1 cellular context compared by ENCODE assay signal in the genomic region with DNA sequence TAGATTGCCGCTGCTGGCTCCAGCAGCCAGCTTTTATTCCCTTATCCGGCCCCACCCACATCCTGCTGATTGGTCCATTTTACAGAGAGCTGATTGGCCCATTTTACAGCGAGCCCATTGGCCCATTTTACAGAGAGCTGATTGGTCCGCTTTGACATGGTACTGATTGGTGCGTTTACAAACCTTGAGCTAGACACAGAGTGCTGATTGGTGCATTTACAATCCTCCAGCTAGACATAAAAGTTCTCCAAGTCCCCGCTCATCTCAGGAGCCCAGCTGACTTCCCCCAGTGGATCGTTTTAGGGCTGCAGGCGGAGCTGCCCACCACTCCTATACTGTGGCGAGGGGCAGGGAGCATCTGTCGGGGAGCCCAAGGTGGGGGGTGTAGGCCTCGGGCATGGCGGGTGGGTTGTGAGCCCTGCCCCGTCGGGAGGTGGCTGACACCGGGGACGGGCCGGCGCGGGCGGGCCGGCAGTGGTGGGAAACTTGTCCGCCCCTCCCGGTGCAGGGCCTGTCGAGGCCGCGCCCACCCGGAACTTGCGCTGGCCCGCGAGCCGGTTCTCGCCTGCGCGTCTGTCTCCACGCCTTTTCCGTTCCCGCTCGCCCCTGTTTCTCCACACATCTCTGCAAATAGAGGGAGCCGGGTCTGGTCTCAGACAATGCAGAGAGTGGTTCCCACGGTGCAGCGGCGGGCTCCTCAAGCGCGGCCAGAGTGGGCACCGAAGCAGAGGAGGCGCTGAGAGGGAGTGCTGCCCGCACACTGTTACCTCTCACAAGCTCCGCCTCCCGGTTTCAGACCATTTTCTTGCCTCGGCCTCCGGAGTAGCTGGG.
TF ChIP-seq lines count a peak whose summit lies in the region.

No MANE protein-coding gene starts in this region.

TF ChIP-seq in GM23338, 12 proteins besides CTCF, POLR2A, EP300 and RAD21:
- TF ChIP-seq, protein P1, sequence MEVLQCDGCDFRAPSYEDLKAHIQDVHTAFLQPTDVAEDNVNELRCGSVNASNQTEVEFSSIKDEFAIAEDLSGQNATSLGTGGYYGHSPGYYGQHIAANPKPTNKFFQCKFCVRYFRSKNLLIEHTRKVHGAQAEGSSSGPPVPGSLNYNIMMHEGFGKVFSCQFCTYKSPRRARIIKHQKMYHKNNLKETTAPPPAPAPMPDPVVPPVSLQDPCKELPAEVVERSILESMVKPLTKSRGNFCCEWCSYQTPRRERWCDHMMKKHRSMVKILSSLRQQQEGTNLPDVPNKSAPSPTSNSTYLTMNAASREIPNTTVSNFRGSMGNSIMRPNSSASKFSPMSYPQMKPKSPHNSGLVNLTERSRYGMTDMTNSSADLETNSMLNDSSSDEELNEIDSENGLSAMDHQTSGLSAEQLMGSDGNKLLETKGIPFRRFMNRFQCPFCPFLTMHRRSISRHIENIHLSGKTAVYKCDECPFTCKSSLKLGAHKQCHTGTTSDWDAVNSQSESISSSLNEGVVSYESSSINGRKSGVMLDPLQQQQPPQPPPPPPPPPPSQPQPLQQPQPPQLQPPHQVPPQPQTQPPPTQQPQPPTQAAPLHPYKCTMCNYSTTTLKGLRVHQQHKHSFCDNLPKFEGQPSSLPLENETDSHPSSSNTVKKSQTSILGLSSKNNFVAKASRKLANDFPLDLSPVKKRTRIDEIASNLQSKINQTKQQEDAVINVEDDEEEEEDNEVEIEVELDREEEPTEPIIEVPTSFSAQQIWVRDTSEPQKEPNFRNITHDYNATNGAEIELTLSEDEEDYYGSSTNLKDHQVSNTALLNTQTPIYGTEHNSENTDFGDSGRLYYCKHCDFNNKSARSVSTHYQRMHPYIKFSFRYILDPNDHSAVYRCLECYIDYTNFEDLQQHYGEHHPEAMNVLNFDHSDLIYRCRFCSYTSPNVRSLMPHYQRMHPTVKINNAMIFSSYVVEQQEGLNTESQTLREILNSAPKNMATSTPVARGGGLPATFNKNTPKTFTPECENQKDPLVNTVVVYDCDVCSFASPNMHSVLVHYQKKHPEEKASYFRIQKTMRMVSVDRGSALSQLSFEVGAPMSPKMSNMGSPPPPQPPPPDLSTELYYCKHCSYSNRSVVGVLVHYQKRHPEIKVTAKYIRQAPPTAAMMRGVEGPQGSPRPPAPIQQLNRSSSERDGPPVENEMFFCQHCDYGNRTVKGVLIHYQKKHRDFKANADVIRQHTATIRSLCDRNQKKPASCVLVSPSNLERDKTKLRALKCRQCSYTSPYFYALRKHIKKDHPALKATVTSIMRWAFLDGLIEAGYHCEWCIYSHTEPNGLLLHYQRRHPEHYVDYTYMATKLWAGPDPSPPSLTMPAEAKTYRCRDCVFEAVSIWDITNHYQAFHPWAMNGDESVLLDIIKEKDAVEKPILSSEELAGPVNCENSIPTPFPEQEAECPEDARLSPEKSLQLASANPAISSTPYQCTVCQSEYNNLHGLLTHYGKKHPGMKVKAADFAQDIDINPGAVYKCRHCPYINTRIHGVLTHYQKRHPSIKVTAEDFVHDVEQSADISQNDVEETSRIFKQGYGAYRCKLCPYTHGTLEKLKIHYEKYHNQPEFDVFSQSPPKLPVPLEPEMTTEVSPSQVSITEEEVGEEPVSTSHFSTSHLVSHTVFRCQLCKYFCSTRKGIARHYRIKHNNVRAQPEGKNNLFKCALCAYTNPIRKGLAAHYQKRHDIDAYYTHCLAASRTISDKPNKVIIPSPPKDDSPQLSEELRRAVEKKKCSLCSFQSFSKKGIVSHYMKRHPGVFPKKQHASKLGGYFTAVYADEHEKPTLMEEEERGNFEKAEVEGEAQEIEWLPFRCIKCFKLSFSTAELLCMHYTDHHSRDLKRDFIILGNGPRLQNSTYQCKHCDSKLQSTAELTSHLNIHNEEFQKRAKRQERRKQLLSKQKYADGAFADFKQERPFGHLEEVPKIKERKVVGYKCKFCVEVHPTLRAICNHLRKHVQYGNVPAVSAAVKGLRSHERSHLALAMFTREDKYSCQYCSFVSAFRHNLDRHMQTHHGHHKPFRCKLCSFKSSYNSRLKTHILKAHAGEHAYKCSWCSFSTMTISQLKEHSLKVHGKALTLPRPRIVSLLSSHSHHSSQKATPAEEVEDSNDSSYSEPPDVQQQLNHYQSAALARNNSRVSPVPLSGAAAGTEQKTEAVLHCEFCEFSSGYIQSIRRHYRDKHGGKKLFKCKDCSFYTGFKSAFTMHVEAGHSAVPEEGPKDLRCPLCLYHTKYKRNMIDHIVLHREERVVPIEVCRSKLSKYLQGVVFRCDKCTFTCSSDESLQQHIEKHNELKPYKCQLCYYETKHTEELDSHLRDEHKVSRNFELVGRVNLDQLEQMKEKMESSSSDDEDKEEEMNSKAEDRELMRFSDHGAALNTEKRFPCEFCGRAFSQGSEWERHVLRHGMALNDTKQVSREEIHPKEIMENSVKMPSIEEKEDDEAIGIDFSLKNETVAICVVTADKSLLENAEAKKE (CRISPR knock-in tag; IDR thresholded peaks at IDR 0.05) = no peak
- TF ChIP-seq, protein P2, sequence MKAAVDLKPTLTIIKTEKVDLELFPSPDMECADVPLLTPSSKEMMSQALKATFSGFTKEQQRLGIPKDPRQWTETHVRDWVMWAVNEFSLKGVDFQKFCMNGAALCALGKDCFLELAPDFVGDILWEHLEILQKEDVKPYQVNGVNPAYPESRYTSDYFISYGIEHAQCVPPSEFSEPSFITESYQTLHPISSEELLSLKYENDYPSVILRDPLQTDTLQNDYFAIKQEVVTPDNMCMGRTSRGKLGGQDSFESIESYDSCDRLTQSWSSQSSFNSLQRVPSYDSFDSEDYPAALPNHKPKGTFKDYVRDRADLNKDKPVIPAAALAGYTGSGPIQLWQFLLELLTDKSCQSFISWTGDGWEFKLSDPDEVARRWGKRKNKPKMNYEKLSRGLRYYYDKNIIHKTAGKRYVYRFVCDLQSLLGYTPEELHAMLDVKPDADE (IDR thresholded peaks at IDR 0.05) = no peak
- TF ChIP-seq POLR2AphosphoS5 (IDR thresholded peaks at IDR 0.05; ENCODE audit: low read depth) = peak; percentile 27; the same call in 1 of the 2 replicates
TF ChIP-seq in GM23338: peak in this region for 1.
